ENCODE assay signal across 8 cellular contexts in the genomic region with DNA sequence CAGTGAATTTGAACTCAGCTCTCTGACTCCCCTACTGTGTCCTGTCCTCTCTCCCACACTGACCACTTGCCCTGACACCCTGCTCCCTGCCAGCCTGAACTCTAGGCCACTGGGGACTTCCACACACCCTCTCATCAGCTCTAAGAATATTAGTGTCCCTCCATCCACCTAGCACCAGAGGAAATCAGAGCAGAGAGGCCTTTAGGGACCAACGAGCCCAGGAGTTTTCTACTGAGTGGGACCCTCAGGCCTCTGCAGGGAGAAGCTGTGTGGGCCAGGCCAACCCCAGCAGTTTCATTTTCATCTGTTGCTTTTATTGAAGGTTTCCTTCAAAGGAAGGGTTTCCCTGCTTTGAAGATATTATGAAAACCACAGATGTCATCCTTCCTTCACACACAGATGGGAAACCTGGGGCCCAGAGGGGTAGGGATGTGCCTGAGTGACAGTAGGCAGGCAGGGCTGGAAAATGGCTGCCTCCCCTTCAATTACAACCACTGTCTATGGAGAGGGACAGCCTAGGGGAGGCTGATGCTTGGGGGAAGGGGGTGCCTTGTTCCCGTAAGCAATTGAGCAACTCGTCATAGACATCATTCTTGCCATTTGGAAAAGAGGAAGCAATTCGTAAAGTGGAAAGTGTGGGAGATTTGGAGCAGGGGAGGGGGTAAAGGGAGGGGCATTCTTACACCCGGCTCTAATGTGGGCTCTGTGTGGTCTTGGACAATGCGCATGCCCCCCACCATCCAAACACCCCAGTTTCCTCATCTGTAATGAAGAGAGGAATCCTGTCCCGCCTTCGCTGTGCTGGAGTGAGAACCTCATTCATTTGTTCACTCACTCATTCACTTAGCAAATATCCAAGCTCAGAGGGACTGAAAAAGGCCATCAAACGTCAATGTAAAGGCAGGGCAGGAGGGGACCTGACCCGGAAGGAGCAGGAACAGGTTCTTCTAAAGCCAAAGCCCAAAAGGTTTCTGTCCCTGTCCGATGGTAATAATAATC. TPM values are rescaled to one million over a fixed set of nuclear protein-coding genes. Genes with fewer than 3 reads are reported as not detected.
DNase-seq lines count a peak whose midpoint lies in the region; ATAC-seq lines count a peak whose summit lies in the region.

No MANE protein-coding gene starts in this region.

- peaks cover 1% of the 10 kb centered on the region for H3K36me3 Mint-ChIP-seq in activated naive CD4-positive, alpha-beta T cell treated with anti-CD3 and anti-CD28 coated beads, Interleukin-2, amount 50 U/mL, for 24 hours
- peaks cover 4% of the 10 kb centered on the region for H3K36me3 Mint-ChIP-seq in natural killer cell treated with Interleukin-12 subunit alpha and Interleukin-12 subunit beta and Interleukin-15 and Interleukin-18, amount 100 ng/mL, for 72 hours

- H3K27ac Mint-ChIP-seq in activated naive CD4-positive, alpha-beta T cell treated with anti-CD3 and anti-CD28 coated beads, Interleukin-2, amount 50 U/mL, for 24 hours: no peak overlapping the region
- H3K27ac Mint-ChIP-seq in natural killer cell treated with Interleukin-12 subunit alpha and Interleukin-12 subunit beta and Interleukin-15 and Interleukin-18, amount 100 ng/mL, for 72 hours: peak overlapping the region; percentile 89 to 90

- peak; percentile 35 for DNase-seq in stimulated activated CD4-positive, alpha-beta T cell treated with anti-CD3 and anti-CD28 coated beads, Interleukin-1b, Interleukin-23, amount 100 ng/mL, for 48 hours
- DNase-seq in stimulated activated CD4-positive, alpha-beta T cell treated with anti-CD3 and anti-CD28 coated beads, Interleukin-2, amount 100 ng/mL, for 48 hours: no peak
- no peak for DNase-seq in natural killer cell treated with Interleukin-12 subunit alpha and Interleukin-12 subunit beta and Interleukin-15 and Interleukin-18, amount 100 ng/mL, for 72 hours (ENCODE audit: low spot score)
- no peak for DNase-seq in NCI-H146 (lab: John Stamatoyannopoulos, UW)
- DNase-seq in Ammon's horn (ENCODE audit: low spot score): no peak
- DNase-seq in NCI-H446 treated with DMSO at 0.1 percent for 48 hours (lab: John Stamatoyannopoulos, UW): no peak
- DNase-seq in NCI-H510A (lab: John Stamatoyannopoulos, UW): no peak

- H3K4me3 Mint-ChIP-seq in activated naive CD4-positive, alpha-beta T cell treated with anti-CD3 and anti-CD28 coated beads, Interleukin-2, amount 50 U/mL, for 24 hours: peak overlapping the region; percentile 64
- H3K4me3 Mint-ChIP-seq in natural killer cell treated with Interleukin-12 subunit alpha and Interleukin-12 subunit beta and Interleukin-15 and Interleukin-18, amount 100 ng/mL, for 72 hours: peak overlapping the region; percentile 60

- ATAC-seq in natural killer cell treated with Interleukin-12 subunit alpha and Interleukin-12 subunit beta and Interleukin-15 and Interleukin-18, amount 100 ng/mL, for 72 hours: no peak

- H3K27me3 Mint-ChIP-seq in activated naive CD4-positive, alpha-beta T cell treated with anti-CD3 and anti-CD28 coated beads, Interleukin-2, amount 50 U/mL, for 24 hours: no peaks in the 10 kb centered on the region
- no peaks in the 10 kb centered on the region for H3K27me3 Mint-ChIP-seq in natural killer cell treated with Interleukin-12 subunit alpha and Interleukin-12 subunit beta and Interleukin-15 and Interleukin-18, amount 100 ng/mL, for 72 hours

- peaks cover 88% of the 10 kb centered on the region for H3K4me1 Mint-ChIP-seq in activated naive CD4-positive, alpha-beta T cell treated with anti-CD3 and anti-CD28 coated beads, Interleukin-2, amount 50 U/mL, for 24 hours
- H3K4me1 Mint-ChIP-seq in natural killer cell treated with Interleukin-12 subunit alpha and Interleukin-12 subunit beta and Interleukin-15 and Interleukin-18, amount 100 ng/mL, for 72 hours (ENCODE audit: low read depth in 2 of 2): peaks cover 85 to 87% of the 10 kb centered on the region in 2 donors

- H3K9me3 Mint-ChIP-seq in activated naive CD4-positive, alpha-beta T cell treated with anti-CD3 and anti-CD28 coated beads, Interleukin-2, amount 50 U/mL, for 24 hours: no peaks in the 10 kb centered on the region
- peaks cover 2% of the 10 kb centered on the region for H3K9me3 Mint-ChIP-seq in natural killer cell treated with Interleukin-12 subunit alpha and Interleukin-12 subunit beta and Interleukin-15 and Interleukin-18, amount 100 ng/mL, for 72 hours

RNA-seq across cellular contexts. Expression of gene GLIPR2, which starts 3.9 kb away (rescaled TPM):
- total RNA-seq in natural killer cell treated with Interleukin-12 subunit alpha and Interleukin-12 subunit beta and Interleukin-15 and Interleukin-18, amount 100 ng/mL, for 72 hours: 10 to 100 TPM; 11.0 to 27.1 TPM

RNA-seq across cellular contexts. Expression of gene CCIN, which starts 28.8 kb away (rescaled TPM):
- total RNA-seq in natural killer cell treated with Interleukin-12 subunit alpha and Interleukin-12 subunit beta and Interleukin-15 and Interleukin-18, amount 100 ng/mL, for 72 hours: under 1 TPM in 1 of 2 donors, not detected in 1; 0.19 TPM

RNA-seq across cellular contexts. Expression of gene CLTA, which starts 50.3 kb away (rescaled TPM):
- 100 to 1,000 TPM; 133 to 178 TPM for total RNA-seq in natural killer cell treated with Interleukin-12 subunit alpha and Interleukin-12 subunit beta and Interleukin-15 and Interleukin-18, amount 100 ng/mL, for 72 hours
